Comparison of ENCODE assay signal across 18 cellular contexts in genomic region chr7:24933298-24933697, GRCh38. TPM values are rescaled to one million over a fixed set of nuclear protein-coding genes. Genes with fewer than 3 reads are reported as not detected.
DNase-seq lines count a peak whose midpoint lies in the region; ATAC-seq and TF ChIP-seq lines count a peak whose summit lies in the region.
"Had no signal": no experiment of that assay in that cellular context is flagged by ENCODE, and none has a peak within 500 bp of the region (broad histone marks: within the 10 kb centered on the region; RNA-seq: fewer than 3 reads in every experiment).

No MANE protein-coding gene starts in this region.

- intact Hi-C loops in dendritic cell treated with granulocyte-macrophage colony-stimulating factor and Interleukin-4, amounts not matched to agents 40 ng/mL and 50 ng/mL, for 4 days (cut with micrococcal nuclease): loop anchor here (5.0 kb wide), 1 partner anchor 49 kb away; the partner anchor contains the start of gene OSBPL3
- intact Hi-C loops in body of pancreas (cut with DNase I): no loop called here

- 85 to 92% methylated on average over 2 of the region's 2 CpGs for WGBS in body of pancreas, 2 donors

- H3K9me3 Mint-ChIP-seq in dendritic cell treated with granulocyte-macrophage colony-stimulating factor and Interleukin-4, amounts not matched to agents 40 ng/mL and 50 ng/mL, for 4 days: peaks cover 9% of the 10 kb centered on the region
- H3K9me3 Mint-ChIP-seq in stimulated activated memory B cell treated with anti-CD40 and anti-IgM and Interleukin-4, amounts not matched to agents 10 μg/mL and 1 μg/mL and 100 μg/mL, for 72 hours: peaks cover 2% of the 10 kb centered on the region
- peaks cover 7% of the 10 kb centered on the region for H3K9me3 Mint-ChIP-seq in activated T-helper 17 cell treated with anti-CD3 and anti-CD28 coated beads, Interleukin-2, amount 50 U/mL, for 72 hours
- H3K9me3 Mint-ChIP-seq: CD8-positive, alpha-beta T cell; HFFc6 had no signal

- peak overlapping the region; percentile 28 for H3K27ac Mint-ChIP-seq in dendritic cell treated with granulocyte-macrophage colony-stimulating factor and Interleukin-4, amounts not matched to agents 40 ng/mL and 50 ng/mL, for 4 days
- peak overlapping the region; percentile 76 for H3K27ac Mint-ChIP-seq in stimulated activated memory B cell treated with anti-CD40 and anti-IgM and Interleukin-4, amounts not matched to agents 10 μg/mL and 1 μg/mL and 100 μg/mL, for 72 hours
- H3K27ac Mint-ChIP-seq in activated T-helper 17 cell treated with anti-CD3 and anti-CD28 coated beads, Interleukin-2, amount 50 U/mL, for 72 hours: no peak overlapping the region
- H3K27ac Mint-ChIP-seq: CD8-positive, alpha-beta T cell; HFFc6 had no signal

- no peak overlapping the region for H3K4me3 Mint-ChIP-seq in dendritic cell treated with granulocyte-macrophage colony-stimulating factor and Interleukin-4, amounts not matched to agents 40 ng/mL and 50 ng/mL, for 4 days
- H3K4me3 Mint-ChIP-seq in stimulated activated memory B cell treated with anti-CD40 and anti-IgM and Interleukin-4, amounts not matched to agents 10 μg/mL and 1 μg/mL and 100 μg/mL, for 72 hours: peak overlapping the region; percentile 71
- H3K4me3 Mint-ChIP-seq in activated T-helper 17 cell treated with anti-CD3 and anti-CD28 coated beads, Interleukin-2, amount 50 U/mL, for 72 hours: no peak overlapping the region
- H3K4me3 Mint-ChIP-seq: CD8-positive, alpha-beta T cell; HFFc6 had no signal

- H3K27ac ChIP-seq in SU-DHL-6 (ENCODE audit: low read depth, low read length) (no peak overlapping the region), body of pancreas (no peak overlapping the region)

- TF ChIP-seq CTCF in SU-DHL-6 (IDR thresholded peaks at IDR 0.05; ENCODE audit: insufficient read depth, low read length, poor library complexity, severe bottlenecking): no peak
- TF ChIP-seq CTCF in body of pancreas (IDR thresholded peaks at IDR 0.05): no peak

- no peak for ATAC-seq in stimulated activated memory B cell treated with anti-CD40 and anti-IgM and Interleukin-4, amounts not matched to agents 10 μg/mL and 1 μg/mL and 100 μg/mL, for 72 hours
- ATAC-seq in HG03378 (IDR thresholded peaks at IDR 0.05; ENCODE audit: unreplicated experiment): no peak
- no peak for ATAC-seq in activated T-helper 17 cell treated with anti-CD3 and anti-CD28 coated beads, Interleukin-2, amount 50 U/mL, for 72 hours (replicated peaks)
- ATAC-seq in body of pancreas: no peak
- ATAC-seq: CD8-positive, alpha-beta T cell; SK-N-SH treated with all-trans-retinoic acid at 6 μM for 48 hours had no signal

- H3K36me3 ChIP-seq in SU-DHL-6 (ENCODE audit: low read length) (0 out of 2 replicates have a peak, but pooled peaks cover 3% of the 10 kb centered on the region), body of pancreas (replicated peaks in 1 of 2; ENCODE audit: insufficient read depth in 1 of 2, low read depth in 2 of 2) (no peaks in the 10 kb centered on the region)

- H3K27me3 ChIP-seq in SU-DHL-6 (ENCODE audit: low read length) (no peaks in the 10 kb centered on the region), body of pancreas (no peaks in the 10 kb centered on the region)

- peaks cover 100% of the 10 kb centered on the region for H3K79me2 ChIP-seq in SU-DHL-6 (ENCODE audit: insufficient read depth, low read length)

- DNase-seq in globus pallidus (ENCODE audit: low spot score): no peak
- no peak for DNase-seq in body of pancreas
- DNase-seq: CD8-positive, alpha-beta T cell; DMS79; HFFc6; Kasumi-1; MM.1S; NCI-H1092 treated with DMSO at 0.1 percent for 48 hours; NCI-H1694; NCI-H524; SHP77 had no signal

- no peak for TF ChIP-seq POLR2A in body of pancreas (IDR thresholded peaks at IDR 0.05)

- H3K9me3 ChIP-seq in SU-DHL-6 (ENCODE audit: insufficient read depth, low read length) (no peaks in the 10 kb centered on the region), body of pancreas (no peaks in the 10 kb centered on the region)

- peak overlapping the region; percentile 50; the same call in 1 of the 2 replicates for H3K4me3 ChIP-seq in GM08714 (ENCODE audit: low read length)
- H3K4me3 ChIP-seq in SU-DHL-6 (ENCODE audit: insufficient read depth, low read length, poor library complexity, severe bottlenecking): no peak overlapping the region
- H3K4me3 ChIP-seq in body of pancreas: no peak overlapping the region

- H3K4me1 ChIP-seq in body of pancreas: no peaks in the 10 kb centered on the region

- no peak overlapping the region for H2AFZ ChIP-seq in SU-DHL-6 (ENCODE audit: low read depth, low read length, severe bottlenecking)

- H3K27me3 Mint-ChIP-seq in dendritic cell treated with granulocyte-macrophage colony-stimulating factor and Interleukin-4, amounts not matched to agents 40 ng/mL and 50 ng/mL, for 4 days: no peaks in the 10 kb centered on the region
- no peaks in the 10 kb centered on the region for H3K27me3 Mint-ChIP-seq in stimulated activated memory B cell treated with anti-CD40 and anti-IgM and Interleukin-4, amounts not matched to agents 10 μg/mL and 1 μg/mL and 100 μg/mL, for 72 hours
- no peaks in the 10 kb centered on the region for H3K27me3 Mint-ChIP-seq in activated T-helper 17 cell treated with anti-CD3 and anti-CD28 coated beads, Interleukin-2, amount 50 U/mL, for 72 hours

- H3K9ac ChIP-seq in SU-DHL-6 (ENCODE audit: low read length): no peak overlapping the region

- H3K4me2 ChIP-seq in SU-DHL-6 (ENCODE audit: low read depth, low read length, poor library complexity, severe bottlenecking): peak overlapping the region; percentile 3

- H3K36me3 Mint-ChIP-seq in dendritic cell treated with granulocyte-macrophage colony-stimulating factor and Interleukin-4, amounts not matched to agents 40 ng/mL and 50 ng/mL, for 4 days (ENCODE audit: low read depth): peaks cover 16% of the 10 kb centered on the region
- peaks cover 29% of the 10 kb centered on the region for H3K36me3 Mint-ChIP-seq in stimulated activated memory B cell treated with anti-CD40 and anti-IgM and Interleukin-4, amounts not matched to agents 10 μg/mL and 1 μg/mL and 100 μg/mL, for 72 hours
- H3K36me3 Mint-ChIP-seq in activated T-helper 17 cell treated with anti-CD3 and anti-CD28 coated beads, Interleukin-2, amount 50 U/mL, for 72 hours (ENCODE audit: low read depth): peaks cover 26% of the 10 kb centered on the region

- H3K9me2 ChIP-seq in SU-DHL-6 (replicated peaks; ENCODE audit: insufficient read depth, low read length): no peaks in the 10 kb centered on the region

- H3F3A ChIP-seq in SU-DHL-6 (ENCODE audit: insufficient read depth): no peaks in the 10 kb centered on the region

- H4K20me1 ChIP-seq in SU-DHL-6 (ENCODE audit: low read depth, low read length): peaks cover 15% of the 10 kb centered on the region

- H3K4me1 Mint-ChIP-seq in dendritic cell treated with granulocyte-macrophage colony-stimulating factor and Interleukin-4, amounts not matched to agents 40 ng/mL and 50 ng/mL, for 4 days (ENCODE audit: low read depth): peaks cover 40% of the 10 kb centered on the region
- H3K4me1 Mint-ChIP-seq in stimulated activated memory B cell treated with anti-CD40 and anti-IgM and Interleukin-4, amounts not matched to agents 10 μg/mL and 1 μg/mL and 100 μg/mL, for 72 hours: peaks cover 54% of the 10 kb centered on the region
- H3K4me1 Mint-ChIP-seq in activated T-helper 17 cell treated with anti-CD3 and anti-CD28 coated beads, Interleukin-2, amount 50 U/mL, for 72 hours: peaks cover 60% of the 10 kb centered on the region

RNA-seq across cellular contexts. Expression of gene OSBPL3, which starts 46.7 kb away (rescaled TPM):
- total RNA-seq in activated T-helper 17 cell treated with anti-CD3 and anti-CD28 coated beads, Interleukin-2, amount 50 U/mL, for 72 hours: 10 to 100 TPM; 57.6 to 70.6 TPM
- 1 to 10 TPM; 3.1 to 8.2 TPM for total RNA-seq in body of pancreas

Comparison
In these comparisons a context has a peak if more than half of its experiments do, and no peak if none do; other contexts are left out.
1. RNA of gene OSBPL3, which starts 46.7 kb away (total RNA-seq): 57.6 to 70.6 TPM in activated T-helper 17 cell treated with anti-CD3 and anti-CD28 coated beads, Interleukin-2, amount 50 U/mL, for 72 hours; 3.1 to 8.2 TPM in body of pancreas; every median in the first group is over 4 times any median in the second.